18 cellular contexts compared by ENCODE assay signal in genomic region chr10:66326876-66327275, GRCh38.
"Had no signal": no experiment of that assay in that cellular context is flagged by ENCODE, and none has a peak within 500 bp of the region (broad histone marks: within the 10 kb centered on the region; RNA-seq: fewer than 3 reads in every experiment).

No MANE protein-coding gene starts in this region.

- ATAC-seq: SK-N-SH treated with all-trans-retinoic acid at 6 μM for 48 hours had no signal

- H3K9me3 ChIP-seq: SJCRH30 had no signal

- H3K36me3 ChIP-seq: SJCRH30 had no signal

- H3K4me3 ChIP-seq: SJCRH30 had no signal

- H3K27me3 ChIP-seq: SJCRH30 had no signal

- H3K27ac ChIP-seq: SJCRH30 had no signal

- DNase-seq: KBM-7, MV-4-11, NCI-H1048, NCI-H1105, NCI-H1436 treated with DMSO at 0.1 percent for 48 hours, NCI-H1694, NCI-H187 treated with DMSO at 0.1 percent for 48 hours, NCI-H2029 treated with DMSO at 0.1 percent for 48 hours, NCI-H226, NCI-H446, NCI-H510A, NCI-H524 treated with DMSO at 0.1 percent for 48 hours, NCI-H69, NCI-H774, RPMI8226, SHP77 treated with DMSO at 0.1 percent for 48 hours, SJCRH30 had no signal
